In genomic region chr1:203746281-203746680, GRCh38 we compare ENCODE assay signal across 18 cellular contexts. TPM values are rescaled to one million over a fixed set of nuclear protein-coding genes. Genes with fewer than 3 reads are reported as not detected.
DNase-seq lines count a peak whose midpoint lies in the region; ATAC-seq and TF ChIP-seq lines count a peak whose summit lies in the region.
"Had no signal": no experiment of that assay in that cellular context is flagged by ENCODE, and none has a peak within 500 bp of the region (broad histone marks: within the 10 kb centered on the region; RNA-seq: fewer than 3 reads in every experiment).

No MANE protein-coding gene starts in this region.

- TF ChIP-seq CTCF in natural killer cell (IDR thresholded peaks at IDR 0.05) = no peak

- no peaks in the 10 kb centered on the region for H3K27me3 Mint-ChIP-seq in T-helper 2 cell treated with Interferon-gamma antibody and Interleukin-4, amounts not matched to agents 5 μg/mL and 100 μg/mL, for 36 hours (ENCODE audit: low read depth)
- no peaks in the 10 kb centered on the region for H3K27me3 Mint-ChIP-seq in natural killer cell (ENCODE audit: low read depth in 2 of 2)
- H3K27me3 Mint-ChIP-seq in natural killer cell treated with Interleukin-12 subunit alpha and Interleukin-12 subunit beta and Interleukin-15 and Interleukin-18, amount 100 ng/mL, for 72 hours = no peaks in the 10 kb centered on the region
- no peaks in the 10 kb centered on the region for H3K27me3 Mint-ChIP-seq in stimulated activated memory B cell treated with anti-CD40 and anti-IgM and Interleukin-4, amounts not matched to agents 10 μg/mL and 1 μg/mL and 100 μg/mL, for 72 hours
- H3K27me3 Mint-ChIP-seq: CD4-positive, alpha-beta memory T cell had no signal

- H3K36me3 Mint-ChIP-seq in T-helper 2 cell treated with Interferon-gamma antibody and Interleukin-4, amounts not matched to agents 5 μg/mL and 100 μg/mL, for 36 hours (ENCODE audit: low read depth) = peaks cover 36% of the 10 kb centered on the region
- peaks cover 13% of the 10 kb centered on the region for H3K36me3 Mint-ChIP-seq in natural killer cell
- H3K36me3 Mint-ChIP-seq in natural killer cell treated with Interleukin-12 subunit alpha and Interleukin-12 subunit beta and Interleukin-15 and Interleukin-18, amount 100 ng/mL, for 72 hours = peaks cover 16% of the 10 kb centered on the region
- H3K36me3 Mint-ChIP-seq in stimulated activated memory B cell treated with anti-CD40 and anti-IgM and Interleukin-4, amounts not matched to agents 10 μg/mL and 1 μg/mL and 100 μg/mL, for 72 hours = no peaks in the 10 kb centered on the region

- peak overlapping the region; percentile 6 for H3K27ac Mint-ChIP-seq in T-helper 2 cell treated with Interferon-gamma antibody and Interleukin-4, amounts not matched to agents 5 μg/mL and 100 μg/mL, for 36 hours
- H3K27ac Mint-ChIP-seq in natural killer cell = peak overlapping the region; percentile 27 to 42
- peak overlapping the region in 1 of 2 donors; percentile 61 for H3K27ac Mint-ChIP-seq in natural killer cell treated with Interleukin-12 subunit alpha and Interleukin-12 subunit beta and Interleukin-15 and Interleukin-18, amount 100 ng/mL, for 72 hours
- peak overlapping the region; percentile 24 for H3K27ac Mint-ChIP-seq in stimulated activated memory B cell treated with anti-CD40 and anti-IgM and Interleukin-4, amounts not matched to agents 10 μg/mL and 1 μg/mL and 100 μg/mL, for 72 hours

- ATAC-seq in natural killer cell = no peak
- no peak for ATAC-seq in natural killer cell treated with Interleukin-12 subunit alpha and Interleukin-12 subunit beta and Interleukin-15 and Interleukin-18, amount 100 ng/mL, for 72 hours
- ATAC-seq in stimulated activated memory B cell treated with anti-CD40 and anti-IgM and Interleukin-4, amounts not matched to agents 10 μg/mL and 1 μg/mL and 100 μg/mL, for 72 hours = no peak
- ATAC-seq in HG03571 (IDR thresholded peaks at IDR 0.05; ENCODE audit: unreplicated experiment) = no peak

- H3K9me3 Mint-ChIP-seq in T-helper 2 cell treated with Interferon-gamma antibody and Interleukin-4, amounts not matched to agents 5 μg/mL and 100 μg/mL, for 36 hours = no peaks in the 10 kb centered on the region
- no peaks in the 10 kb centered on the region for H3K9me3 Mint-ChIP-seq in natural killer cell
- H3K9me3 Mint-ChIP-seq in natural killer cell treated with Interleukin-12 subunit alpha and Interleukin-12 subunit beta and Interleukin-15 and Interleukin-18, amount 100 ng/mL, for 72 hours = no peaks in the 10 kb centered on the region
- peaks cover 3% of the 10 kb centered on the region for H3K9me3 Mint-ChIP-seq in stimulated activated memory B cell treated with anti-CD40 and anti-IgM and Interleukin-4, amounts not matched to agents 10 μg/mL and 1 μg/mL and 100 μg/mL, for 72 hours

- H3K4me1 Mint-ChIP-seq in T-helper 2 cell treated with Interferon-gamma antibody and Interleukin-4, amounts not matched to agents 5 μg/mL and 100 μg/mL, for 36 hours (ENCODE audit: low read depth) = peaks cover 17% of the 10 kb centered on the region
- peaks cover 18 to 21% of the 10 kb centered on the region in 2 donors for H3K4me1 Mint-ChIP-seq in natural killer cell
- H3K4me1 Mint-ChIP-seq in natural killer cell treated with Interleukin-12 subunit alpha and Interleukin-12 subunit beta and Interleukin-15 and Interleukin-18, amount 100 ng/mL, for 72 hours (ENCODE audit: low read depth in 2 of 2) = peaks cover 18 to 27% of the 10 kb centered on the region in 2 donors
- H3K4me1 Mint-ChIP-seq in stimulated activated memory B cell treated with anti-CD40 and anti-IgM and Interleukin-4, amounts not matched to agents 10 μg/mL and 1 μg/mL and 100 μg/mL, for 72 hours = peaks cover 24% of the 10 kb centered on the region

- intact Hi-C loops in natural killer cell (cut with micrococcal nuclease) = no loop called here

- DNase-seq in T-helper 2 cell treated with Interferon-gamma antibody and Interleukin-4, amounts not matched to agents 5 μg/mL and 100 μg/mL, for 36 hours (ENCODE audit: low spot score) = no peak
- DNase-seq in T-helper 2 cell (no peak), natural killer cell (no peak), Ammon's horn (ENCODE audit: low spot score) (no peak)
- DNase-seq in natural killer cell treated with Interleukin-12 subunit alpha and Interleukin-12 subunit beta and Interleukin-15 and Interleukin-18, amount 100 ng/mL, for 72 hours (ENCODE audit: low spot score) = no peak
- DNase-seq: BE2C; Calu3; CD4-positive, alpha-beta memory T cell; COR-L47; DMS53; DMS79 treated with DMSO at 0.1 percent for 48 hours; GF-D8; GOT3 had no signal

- no peak overlapping the region for H3K4me3 Mint-ChIP-seq in T-helper 2 cell treated with Interferon-gamma antibody and Interleukin-4, amounts not matched to agents 5 μg/mL and 100 μg/mL, for 36 hours
- no peak overlapping the region for H3K4me3 Mint-ChIP-seq in natural killer cell
- H3K4me3 Mint-ChIP-seq in natural killer cell treated with Interleukin-12 subunit alpha and Interleukin-12 subunit beta and Interleukin-15 and Interleukin-18, amount 100 ng/mL, for 72 hours = no peak overlapping the region
- no peak overlapping the region for H3K4me3 Mint-ChIP-seq in stimulated activated memory B cell treated with anti-CD40 and anti-IgM and Interleukin-4, amounts not matched to agents 10 μg/mL and 1 μg/mL and 100 μg/mL, for 72 hours
- H3K4me3 Mint-ChIP-seq: CD14-positive monocyte had no signal

RNA-seq across cellular contexts. Expression of gene LAX1, which starts 18.7 kb away (rescaled TPM):
- total RNA-seq in natural killer cell = 10 to 100 TPM; 33.8 to 48.2 (median 41.2) TPM
- 1 to 10 TPM; 7.2 to 7.7 TPM for total RNA-seq in natural killer cell treated with Interleukin-12 subunit alpha and Interleukin-12 subunit beta and Interleukin-15 and Interleukin-18, amount 100 ng/mL, for 72 hours
- total RNA-seq: Calu3, Daoy, G401 had no signal

RNA-seq across cellular contexts. Expression of gene ZBED6, which starts 49.1 kb away (rescaled TPM):
- 10 to 100 TPM; 36.4 to 41.3 (median 39.8) TPM for total RNA-seq in natural killer cell
- 10 to 100 TPM; 24.9 to 29.3 TPM for total RNA-seq in natural killer cell treated with Interleukin-12 subunit alpha and Interleukin-12 subunit beta and Interleukin-15 and Interleukin-18, amount 100 ng/mL, for 72 hours

RNA-seq across cellular contexts. Expression of gene ZC3H11A, which starts 49.1 kb away (rescaled TPM):
- 10 to 100 TPM; 71.1 to 79.9 (median 78.2) TPM for total RNA-seq in natural killer cell
- total RNA-seq in natural killer cell treated with Interleukin-12 subunit alpha and Interleukin-12 subunit beta and Interleukin-15 and Interleukin-18, amount 100 ng/mL, for 72 hours = 10 to 100 TPM; 84.1 to 91.8 TPM
